Comparison of ENCODE assay signal across 15 cellular contexts in genomic region chr17:73514146-73514863, GRCh38.
DNase-seq lines count a peak whose midpoint lies in the region; ATAC-seq and TF ChIP-seq lines count a peak whose summit lies in the region.
"Had no signal": no experiment of that assay in that cellular context is flagged by ENCODE, and none has a peak within 500 bp of the region (broad histone marks: within the 10 kb centered on the region; RNA-seq: fewer than 3 reads in every experiment).

No MANE protein-coding gene starts in this region.

- no peaks in the 10 kb centered on the region for H3K9me3 Mint-ChIP-seq in endodermal cell
- H3K9me3 Mint-ChIP-seq: CD8-positive, alpha-beta memory T cell had no signal

- H3K4me3 Mint-ChIP-seq in endodermal cell: no peak overlapping the region
- H3K4me3 Mint-ChIP-seq: CD8-positive, alpha-beta memory T cell had no signal

- H3K27me3 ChIP-seq in endodermal cell (ENCODE audit: control insufficient read depth, insufficient read depth, low read length, poor library complexity, severe bottlenecking) (no peaks in the 10 kb centered on the region), tibial nerve (no peaks in the 10 kb centered on the region), heart right ventricle (no peaks in the 10 kb centered on the region)
- H3K27me3 ChIP-seq: BLaER1 had no signal

- H3K4me3 ChIP-seq in endodermal cell (ENCODE audit: low read length): no peak overlapping the region
- no peak overlapping the region for H3K4me3 ChIP-seq in mesodermal cell (ENCODE audit: extremely low read depth, insufficient read depth, low read length, poor library complexity, severe bottlenecking)
- no peak overlapping the region for H3K4me3 ChIP-seq in tibial nerve
- H3K4me3 ChIP-seq in heart right ventricle: no peak overlapping the region
- H3K4me3 ChIP-seq: BLaER1 had no signal

- H3K9me3 ChIP-seq in endodermal cell (ENCODE audit: control insufficient read depth, low read length) (no peaks in the 10 kb centered on the region), mesodermal cell (ENCODE audit: control insufficient read depth, low read length) (no peaks in the 10 kb centered on the region), tibial nerve (no peaks in the 10 kb centered on the region), heart right ventricle (no peaks in the 10 kb centered on the region)
- H3K9me3 ChIP-seq: BLaER1 had no signal

- H3K4me1 ChIP-seq in endodermal cell (ENCODE audit: control insufficient read depth, insufficient read depth, low read length) (no peaks in the 10 kb centered on the region), mesodermal cell (ENCODE audit: control insufficient read depth, insufficient read depth, low read length, poor library complexity, severe bottlenecking) (no peaks in the 10 kb centered on the region), tibial nerve (peaks cover 0 to 39% (median 0%) of the 10 kb centered on the region in 4 donors), heart right ventricle (no peaks in the 10 kb centered on the region)

- TF ChIP-seq POLR2A in tibial nerve (IDR thresholded peaks at IDR 0.05): no peak

- peak overlapping the region; percentile 51 for H3K27ac ChIP-seq in endodermal cell (ENCODE audit: low read depth, low read length)
- H3K27ac ChIP-seq in mesodermal cell (ENCODE audit: low read depth, low read length, severe bottlenecking): peak overlapping the region; percentile 53
- H3K27ac ChIP-seq in tibial nerve: peak overlapping the region in 3 of 4 donors; percentile 15 to 77 (median 63)
- H3K27ac ChIP-seq in heart right ventricle: no peak overlapping the region
- H3K27ac ChIP-seq: BLaER1, HL-60 had no signal

- peak; percentile 27 for DNase-seq in RPMI7951 (ENCODE audit: low read depth)
- no peak for DNase-seq in endodermal cell
- DNase-seq in tibial nerve (ENCODE audit: low spot score in 2 of 2): no peak
- DNase-seq in activated CD8-positive, alpha-beta memory T cell treated with anti-CD3 and anti-CD28 coated beads, Interleukin-2, amount 50 U/mL, for 4 hours: no peak
- no peak for DNase-seq in heart right ventricle
- DNase-seq in GM13977 (ENCODE audit: low spot score): no peak
- DNase-seq: 8988T; AML-193; CD8-positive, alpha-beta memory T cell; DMS53; GF-D8 had no signal

- H3K4me1 Mint-ChIP-seq in endodermal cell: peaks cover 6% of the 10 kb centered on the region
- H3K4me1 Mint-ChIP-seq: CD8-positive, alpha-beta memory T cell had no signal

- H3K36me3 Mint-ChIP-seq in endodermal cell (ENCODE audit: low read depth): no peaks in the 10 kb centered on the region
- H3K36me3 Mint-ChIP-seq: CD8-positive, alpha-beta memory T cell had no signal

- TF ChIP-seq CTCF in endodermal cell (conservative IDR thresholded peaks at IDR 0.05): no peak
- TF ChIP-seq CTCF in tibial nerve (IDR thresholded peaks at IDR 0.05): no peak
- no peak for TF ChIP-seq CTCF in heart right ventricle (IDR thresholded peaks at IDR 0.05)
- no peak for TF ChIP-seq CTCF in GM13977 (IDR thresholded peaks at IDR 0.05; ENCODE audit: extremely low read depth, insufficient read depth, missing control alignments)

- 92 to 94% methylated on average over 11 to 13 of the region's 13 CpGs for WGBS in endodermal cell (ENCODE audit: insufficient coverage in 1 of 2, insufficient read length in 1 of 2), 2 experiments
- WGBS in mesodermal cell (ENCODE audit: insufficient coverage in 2 of 2), 2 experiments: 78 to 92% methylated on average over 7 to 10 of the region's 13 CpGs
- 59% methylated on average over 13 of the region's 13 CpGs for WGBS in tibial nerve, 2 donors
- whole genome bisulfite sequencing in heart right ventricle, 2 donors: 84 to 87% methylated on average over 13 of the region's 13 CpGs

- no peak for TF ChIP-seq EP300 in tibial nerve (IDR thresholded peaks at IDR 0.05)

- ATAC-seq in heart right ventricle: no peak
- ATAC-seq: HCT116 had no signal

- H3K9ac ChIP-seq in endodermal cell (ENCODE audit: extremely low read depth, low read length, poor library complexity, severe bottlenecking): no peak overlapping the region
- H3K9ac ChIP-seq: BLaER1 had no signal

- no peak overlapping the region for H3K27ac Mint-ChIP-seq in endodermal cell
- H3K27ac Mint-ChIP-seq: CD8-positive, alpha-beta memory T cell had no signal

- H3K27me3 Mint-ChIP-seq in endodermal cell (ENCODE audit: insufficient read depth): peaks cover 3% of the 10 kb centered on the region

- in situ Hi-C loops in GM13977 (cut with MboI; ENCODE audit: low pct_unique_long_range_greater_than_20kb, low sequenced_read_pairs, unreplicated experiment): no loop called here

- intact Hi-C loops in heart right ventricle (cut with DNase I): no loop called here

- H3K36me3 ChIP-seq in endodermal cell (ENCODE audit: control insufficient read depth, insufficient read depth, low read length) (no peaks in the 10 kb centered on the region), mesodermal cell (ENCODE audit: control insufficient read depth, insufficient read depth, low read length) (no peaks in the 10 kb centered on the region), tibial nerve (no peaks in the 10 kb centered on the region), heart right ventricle (no peaks in the 10 kb centered on the region)
- H3K36me3 ChIP-seq: BLaER1 had no signal

Comparison
In these comparisons a context has a peak if more than half of its experiments do, and no peak if none do; other contexts are left out.
1. H3K27ac ChIP-seq: peak in endodermal cell (single experiment), mesodermal cell (single experiment) and tibial nerve (3 of 4); none in heart right ventricle (0 of 10).